Comparison of ENCODE assay signal across 11 cellular contexts in genomic region chr6:146358341-146359046, GRCh38.
DNase-seq lines count a peak whose midpoint lies in the region; ATAC-seq and TF ChIP-seq lines count a peak whose summit lies in the region.
"Had no signal": no experiment of that assay in that cellular context is flagged by ENCODE, and none has a peak within 500 bp of the region (broad histone marks: within the 10 kb centered on the region; RNA-seq: fewer than 3 reads in every experiment).

No MANE protein-coding gene starts in this region.

- no peak overlapping the region for H3K4me3 Mint-ChIP-seq in activated naive CD4-positive, alpha-beta T cell treated with anti-CD3 and anti-CD28 coated beads, Interleukin-2, amount 50 U/mL, for 24 hours
- H3K4me3 Mint-ChIP-seq in activated naive CD4-positive, alpha-beta T cell treated with anti-CD3 and anti-CD28 coated beads for 36 hours = no peak overlapping the region
- H3K4me3 Mint-ChIP-seq: B cell; brain; naive thymus-derived CD4-positive, alpha-beta T cell had no signal

- H3K27me3 Mint-ChIP-seq in activated naive CD4-positive, alpha-beta T cell treated with anti-CD3 and anti-CD28 coated beads, Interleukin-2, amount 50 U/mL, for 24 hours = no peaks in the 10 kb centered on the region
- peaks cover 3% of the 10 kb centered on the region for H3K27me3 Mint-ChIP-seq in activated naive CD4-positive, alpha-beta T cell treated with anti-CD3 and anti-CD28 coated beads for 36 hours (ENCODE audit: low read depth)
- H3K27me3 Mint-ChIP-seq: B cell had no signal

- CTCF ChIA-PET in activated naive CD4-positive, alpha-beta T cell treated with anti-CD3 and anti-CD28 coated beads for 36 hours (lab: Charles Lee) = no interaction called here

- peak overlapping the region; percentile 24 for H3K27ac Mint-ChIP-seq in activated naive CD4-positive, alpha-beta T cell treated with anti-CD3 and anti-CD28 coated beads, Interleukin-2, amount 50 U/mL, for 24 hours
- no peak overlapping the region for H3K27ac Mint-ChIP-seq in activated naive CD4-positive, alpha-beta T cell treated with anti-CD3 and anti-CD28 coated beads for 36 hours
- H3K27ac Mint-ChIP-seq: B cell, brain had no signal

- ATAC-seq in SK-N-SH treated with all-trans-retinoic acid at 6 μM for 48 hours = peak; percentile 78
- ATAC-seq in GM18505 (IDR thresholded peaks at IDR 0.05; ENCODE audit: unreplicated experiment) = no peak

- no peak for TF ChIP-seq CTCF in dorsolateral prefrontal cortex (IDR thresholded peaks at IDR 0.05 in 54 of 56, conservative IDR thresholded peaks at IDR 0.05 in 2 of 56; ENCODE audit: low read depth in 1 of 56, partially characterized antibody in 56 of 56)
- TF ChIP-seq CTCF in GM10266 (IDR thresholded peaks at IDR 0.05; ENCODE audit: control insufficient read depth, insufficient read depth, low read depth, missing control alignments) = no peak

- H3K27ac ChIP-seq in dorsolateral prefrontal cortex = peak overlapping the region in 27 of 59 donors; percentile 1 to 73 (median 39)

- no peaks in the 10 kb centered on the region for H3K4me1 Mint-ChIP-seq in activated naive CD4-positive, alpha-beta T cell treated with anti-CD3 and anti-CD28 coated beads, Interleukin-2, amount 50 U/mL, for 24 hours
- H3K4me1 Mint-ChIP-seq in activated naive CD4-positive, alpha-beta T cell treated with anti-CD3 and anti-CD28 coated beads for 36 hours (ENCODE audit: low read depth) = no peaks in the 10 kb centered on the region
- H3K4me1 Mint-ChIP-seq: B cell had no signal

- H3K36me3 Mint-ChIP-seq in activated naive CD4-positive, alpha-beta T cell treated with anti-CD3 and anti-CD28 coated beads, Interleukin-2, amount 50 U/mL, for 24 hours = no peaks in the 10 kb centered on the region
- no peaks in the 10 kb centered on the region for H3K36me3 Mint-ChIP-seq in activated naive CD4-positive, alpha-beta T cell treated with anti-CD3 and anti-CD28 coated beads for 36 hours (ENCODE audit: low read depth)
- H3K36me3 Mint-ChIP-seq: brain; naive thymus-derived CD4-positive, alpha-beta T cell had no signal

- H3K27me3 ChIP-seq in dorsolateral prefrontal cortex = no peaks in the 10 kb centered on the region

- intact Hi-C loops in activated naive CD4-positive, alpha-beta T cell treated with anti-CD3 and anti-CD28 coated beads for 36 hours (cut with micrococcal nuclease) = no loop called here
- intact Hi-C loops in dorsolateral prefrontal cortex (cut with DNase I) = no loop called here

- DNase-seq in activated naive CD4-positive, alpha-beta T cell treated with anti-CD3 and anti-CD28 coated beads for 36 hours = no peak
- peak; percentile 70 for DNase-seq in fibroblast of peridontal ligament (ENCODE audit: extremely low read depth)
- peak; percentile 58 for DNase-seq in stromal cell of bone marrow (ENCODE audit: low read depth)
- DNase-seq in dorsolateral prefrontal cortex = no peak
- no peak for DNase-seq in GM10266 (ENCODE audit: extremely low spot score)
- DNase-seq: naive thymus-derived CD4-positive, alpha-beta T cell had no signal

- H3K9me3 Mint-ChIP-seq in activated naive CD4-positive, alpha-beta T cell treated with anti-CD3 and anti-CD28 coated beads, Interleukin-2, amount 50 U/mL, for 24 hours = no peaks in the 10 kb centered on the region
- no peaks in the 10 kb centered on the region for H3K9me3 Mint-ChIP-seq in activated naive CD4-positive, alpha-beta T cell treated with anti-CD3 and anti-CD28 coated beads for 36 hours

- H3K4me3 ChIP-seq in dorsolateral prefrontal cortex = no peak overlapping the region

- TF ChIP-seq POLR2A in GM18505 (IDR thresholded peaks at IDR 0.05; ENCODE audit: borderline replicate concordance, extremely low read depth, insufficient read depth, insufficient read length) = no peak

TF ChIP-seq in SK-N-SH treated with all-trans-retinoic acid at 6 μM for 48 hours, 23 proteins besides CTCF, POLR2A, EP300 and RAD21:
- TF ChIP-seq CSDC2 (CRISPR knock-in tag; IDR thresholded peaks at IDR 0.05) (0 out of 2 replicates have a peak, but pooled peaks have one; percentile 52), ARNTL (CRISPR knock-in tag; IDR thresholded peaks at IDR 0.05; ENCODE audit: borderline replicate concordance, low read depth) (no peak)

Comparison
In these comparisons a context has a peak if more than half of its experiments do, and no peak if none do; other contexts are left out.
1. DNase-seq: peak in fibroblast of peridontal ligament (single experiment) and stromal cell of bone marrow (single experiment); none in activated naive CD4-positive, alpha-beta T cell treated with anti-CD3 and anti-CD28 coated beads for 36 hours (single experiment), dorsolateral prefrontal cortex (0 of 10) and GM10266 (single experiment).